Comparison of ENCODE assay signal across 27 cellular contexts in the genomic region with DNA sequence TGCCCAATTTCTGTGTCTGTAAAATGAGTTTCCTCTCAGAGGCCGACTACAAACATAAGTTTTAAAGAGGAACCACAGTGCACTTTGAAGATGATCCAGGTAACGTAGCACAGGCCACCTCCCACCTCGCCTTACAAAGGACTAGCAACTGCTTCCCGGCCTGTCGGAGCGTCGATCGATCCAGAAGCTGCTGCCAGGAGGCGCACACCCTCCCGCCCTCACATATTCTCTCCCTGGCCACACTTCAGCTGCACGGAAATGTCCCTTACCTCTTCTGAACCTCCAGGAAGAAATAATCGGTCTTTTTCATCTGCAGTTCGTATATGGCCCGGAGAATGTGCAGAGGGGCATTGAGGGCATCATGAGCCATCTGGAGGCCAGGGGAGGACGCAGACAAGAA.
"Had no signal": no experiment of that assay in that cellular context is flagged by ENCODE, and none has a peak within 500 bp of the region (broad histone marks: within the 10 kb centered on the region; RNA-seq: fewer than 3 reads in every experiment).

No MANE protein-coding gene starts in this region.

- H3K27ac Mint-ChIP-seq: activated CD4-positive, alpha-beta T cell treated with anti-CD3 and anti-CD28 coated beads for 36 hours; activated CD8-positive, alpha-beta memory T cell treated with anti-CD3 and anti-CD28 coated beads, Interleukin-2, amount 10 ng/mL, durations not matched to agents 7 days and 5 days; activated naive CD8-positive, alpha-beta T cell treated with anti-CD3 and anti-CD28 coated beads, Interleukin-2, amount 50 U/mL, for 24 hours; activated T-helper 2 cell treated with anti-CD3 and anti-CD28 coated beads, Interferon-gamma antibody, Interleukin-2, Interleukin-4, amounts not matched to agents 10 μg/mL and 5 μg/mL and 100 μg/mL, durations not matched to agents 14 hours and 24 hours and 36 hours; T-cell had no signal

- H3K27me3 Mint-ChIP-seq: activated CD4-positive, alpha-beta T cell treated with anti-CD3 and anti-CD28 coated beads for 36 hours; activated CD8-positive, alpha-beta memory T cell treated with anti-CD3 and anti-CD28 coated beads, Interleukin-2, amount 10 ng/mL, durations not matched to agents 7 days and 5 days; activated naive CD8-positive, alpha-beta T cell treated with anti-CD3 and anti-CD28 coated beads, Interleukin-2, amount 50 U/mL, for 24 hours; brain; IgD-negative memory B cell; T-cell had no signal

- H3K4me1 Mint-ChIP-seq: activated CD4-positive, alpha-beta T cell treated with anti-CD3 and anti-CD28 coated beads for 36 hours; activated CD8-positive, alpha-beta memory T cell treated with anti-CD3 and anti-CD28 coated beads, Interleukin-2, amount 10 ng/mL, durations not matched to agents 7 days and 5 days; activated naive CD8-positive, alpha-beta T cell treated with anti-CD3 and anti-CD28 coated beads, Interleukin-2, amount 50 U/mL, for 24 hours; brain; IgD-negative memory B cell; T-cell had no signal

- H3K4me3 Mint-ChIP-seq: activated CD4-positive, alpha-beta T cell treated with anti-CD3 and anti-CD28 coated beads for 36 hours; activated CD8-positive, alpha-beta memory T cell treated with anti-CD3 and anti-CD28 coated beads, Interleukin-2, amount 10 ng/mL, durations not matched to agents 7 days and 5 days; activated naive CD8-positive, alpha-beta T cell treated with anti-CD3 and anti-CD28 coated beads, Interleukin-2, amount 50 U/mL, for 24 hours; brain; T-cell had no signal

- H3K9me3 Mint-ChIP-seq: activated naive CD8-positive, alpha-beta T cell treated with anti-CD3 and anti-CD28 coated beads, Interleukin-2, amount 50 U/mL, for 24 hours had no signal

- ATAC-seq: activated CD4-positive, alpha-beta T cell treated with anti-CD3 and anti-CD28 coated beads for 36 hours; activated CD8-positive, alpha-beta memory T cell treated with anti-CD3 and anti-CD28 coated beads, Interleukin-2, amount 10 ng/mL, durations not matched to agents 7 days and 5 days; activated naive CD8-positive, alpha-beta T cell treated with anti-CD3 and anti-CD28 coated beads, Interleukin-2, amount 50 U/mL, for 24 hours; Panc1; Right ventricle myocardium inferior; T-cell had no signal

- H3K4me3 ChIP-seq: ascending aorta, SK-N-MC had no signal

- DNase-seq: activated CD4-positive, alpha-beta T cell treated with anti-CD3 and anti-CD28 coated beads for 36 hours; activated CD8-positive, alpha-beta memory T cell treated with anti-CD3 and anti-CD28 coated beads, Interleukin-2, amount 10 ng/mL, durations not matched to agents 7 days and 5 days; activated gamma-delta T cell treated with Interleukin-2 at 50 U/mL for 16 hours; activated naive CD4-positive, alpha-beta T cell treated with anti-CD3 and anti-CD28 coated beads, Interleukin-2, amount 50 U/mL, for 16 hours; activated naive CD8-positive, alpha-beta T cell treated with anti-CD3 and anti-CD28 coated beads, Interleukin-2, amount 50 U/mL, for 24 hours; activated T-cell treated with anti-CD3 and anti-CD28 coated beads, Interleukin-2, amount 50 U/mL, for 48 hours; amniotic stem cell; KG1; NCI-H1092; NCI-H1417; NCI-H1930; NCI-H2171 treated with DMSO at 0.1 percent for 48 hours; NCI-H226; NCI-H526 treated with DMSO at 0.1 percent for 48 hours; NCI-H82; NK-92 treated with Interleukin-12 subunit alpha and Interleukin-12 subunit beta, amount 100 ng/mL, for 24 hours; OCI-M1; RPMI8226; T-cell had no signal

- H3K27me3 ChIP-seq: ascending aorta had no signal

- H3K4me1 ChIP-seq: ascending aorta had no signal

- H3K27ac ChIP-seq: ascending aorta, SK-N-MC, VCaP had no signal
